ENCODE assay signal across 21 cellular contexts in the genomic region with DNA sequence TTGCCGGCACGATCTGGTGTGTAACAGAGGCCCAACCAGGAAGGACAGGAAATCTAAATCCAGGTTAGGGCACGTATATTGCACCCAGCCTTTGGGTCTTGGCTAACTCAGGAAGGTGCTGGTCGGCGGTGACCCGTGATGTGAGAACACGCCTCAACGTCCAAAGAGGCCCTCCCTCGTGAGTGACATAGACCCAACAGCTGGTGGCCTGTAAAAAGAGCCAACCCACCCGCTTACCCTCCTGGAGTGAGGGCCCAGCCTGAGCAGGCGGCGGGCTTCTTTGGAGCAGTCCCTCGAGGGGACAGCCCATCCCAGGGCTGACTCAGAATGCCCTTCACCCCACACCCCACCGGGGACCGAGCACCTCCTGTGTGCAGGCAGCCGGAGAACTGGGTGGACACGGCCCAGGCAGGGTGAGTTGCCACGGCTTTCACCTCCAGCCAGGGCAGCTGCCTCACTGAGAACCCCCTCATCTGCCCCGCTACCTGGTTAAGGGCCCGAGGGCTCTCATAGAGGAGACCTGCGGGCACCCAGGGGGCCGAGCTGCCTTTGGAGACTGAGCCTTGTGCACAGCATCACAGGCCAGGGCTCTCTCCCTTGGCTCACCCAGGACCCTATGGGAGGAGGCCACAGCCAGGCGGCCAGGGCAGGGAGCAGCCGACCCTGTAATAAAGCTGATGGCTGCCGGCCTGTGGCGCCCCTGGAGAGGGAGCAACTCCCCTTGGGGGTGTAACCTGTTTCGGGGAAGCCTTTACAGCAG. TPM values are rescaled to one million over a fixed set of nuclear protein-coding genes. Genes with fewer than 3 reads are reported as not detected.
A peak's percentile ranks its signal among the peaks of the same experiment; 100 is the strongest.
DNase-seq lines count a peak whose midpoint lies in the region; ATAC-seq and TF ChIP-seq lines count a peak whose summit lies in the region.
"Had no signal": no experiment of that assay in that cellular context is flagged by ENCODE, and none has a peak within 500 bp of the region (broad histone marks: within the 10 kb centered on the region; RNA-seq: fewer than 3 reads in every experiment).

No MANE protein-coding gene starts in this region.

- peak overlapping the region; percentile 76 to 93 (median 89) for H3K27ac Mint-ChIP-seq in brain
- H3K27ac Mint-ChIP-seq: activated CD8-positive, alpha-beta T cell treated with anti-CD3 and anti-CD28 coated beads for 36 hours; activated naive CD4-positive, alpha-beta T cell treated with anti-CD3 and anti-CD28 coated beads, Interleukin-2, amount 10 ng/mL, durations not matched to agents 7 days and 5 days had no signal

- H3K36me3 ChIP-seq in Karpas-422 (ENCODE audit: insufficient read depth, low read length) (no peaks in the 10 kb centered on the region), lower lobe of right lung (no peaks in the 10 kb centered on the region), spleen (peaks cover 0 to 21% (median 0%) of the 10 kb centered on the region in 6 donors)
- H3K36me3 ChIP-seq: colonic mucosa had no signal

- TF ChIP-seq POLR2A in spleen (IDR thresholded peaks at IDR 0.05): no peak

- no peaks in the 10 kb centered on the region for H3K27me3 ChIP-seq in Karpas-422 (ENCODE audit: low read length)
- no peaks in the 10 kb centered on the region for H3K27me3 ChIP-seq in lower lobe of right lung (ENCODE audit: low read depth)
- no peaks in the 10 kb centered on the region for H3K27me3 ChIP-seq in spleen (replicated peaks in 1 of 7)
- H3K27me3 ChIP-seq: colonic mucosa, testis had no signal

- H3K4me2 ChIP-seq in Karpas-422 (ENCODE audit: low read depth, low read length, poor library complexity, severe bottlenecking): no peak overlapping the region

- no peak for ATAC-seq in lower lobe of right lung
- ATAC-seq in GM18861 (IDR thresholded peaks at IDR 0.05; ENCODE audit: unreplicated experiment): no peak
- ATAC-seq: activated CD8-positive, alpha-beta T cell treated with anti-CD3 and anti-CD28 coated beads for 36 hours; right cardiac atrium had no signal

- peaks cover 100% of the 10 kb centered on the region for H3K79me2 ChIP-seq in Karpas-422 (ENCODE audit: low read length)

- H3K4me3 ChIP-seq in Karpas-422 (ENCODE audit: low read length) (no peak overlapping the region), lower lobe of right lung (no peak overlapping the region), spleen (no peak overlapping the region)
- H3K4me3 ChIP-seq: colonic mucosa, testis had no signal

- no peaks in the 10 kb centered on the region for H3K9me3 ChIP-seq in Karpas-422 (ENCODE audit: low read length)
- H3K9me3 ChIP-seq in lower lobe of right lung: no peaks in the 10 kb centered on the region
- no peaks in the 10 kb centered on the region for H3K9me3 ChIP-seq in spleen
- H3K9me3 ChIP-seq: Caco-2, colonic mucosa, testis had no signal

- H3K4me3 Mint-ChIP-seq in brain: peak overlapping the region in 1 of 5 experiments; percentile 60
- H3K4me3 Mint-ChIP-seq: activated CD8-positive, alpha-beta T cell treated with anti-CD3 and anti-CD28 coated beads for 36 hours; activated naive CD4-positive, alpha-beta T cell treated with anti-CD3 and anti-CD28 coated beads, Interleukin-2, amount 10 ng/mL, durations not matched to agents 7 days and 5 days; activated T-cell treated with anti-CD3 and anti-CD28 coated beads, Interleukin-2, amount 50 U/mL, for 24 hours had no signal

- WGBS in spleen, 5 donors: 80 to 93% (median 85%) methylated on average over 22 to 27 of the region's 27 CpGs

- H3K36me3 Mint-ChIP-seq in brain: no peaks in the 10 kb centered on the region

- H3K9me3 Mint-ChIP-seq in brain: no peaks in the 10 kb centered on the region
- H3K9me3 Mint-ChIP-seq: activated CD8-positive, alpha-beta T cell treated with anti-CD3 and anti-CD28 coated beads for 36 hours; activated naive CD4-positive, alpha-beta T cell treated with anti-CD3 and anti-CD28 coated beads, Interleukin-2, amount 10 ng/mL, durations not matched to agents 7 days and 5 days; activated T-cell treated with anti-CD3 and anti-CD28 coated beads, Interleukin-2, amount 50 U/mL, for 24 hours had no signal

- peaks cover 96% of the 10 kb centered on the region for H3K4me1 ChIP-seq in Karpas-422 (ENCODE audit: low read length)
- peaks cover 55% of the 10 kb centered on the region for H3K4me1 ChIP-seq in lower lobe of right lung
- peaks cover 33 to 95% (median 69%) of the 10 kb centered on the region in 6 donors for H3K4me1 ChIP-seq in spleen
- H3K4me1 ChIP-seq: Caco-2 had no signal

- DNase-seq in Karpas-422 (no peak), lower lobe of right lung (peak; percentile 28), spleen (peak; percentile 72), occipital lobe (lab: John Stamatoyannopoulos, UW) (no peak), NCI-H146 (lab: John Stamatoyannopoulos, UW) (no peak)
- DNase-seq: activated CD8-positive, alpha-beta T cell treated with anti-CD3 and anti-CD28 coated beads for 36 hours; activated naive CD4-positive, alpha-beta T cell treated with anti-CD3 and anti-CD28 coated beads, Interleukin-2, amount 10 ng/mL, durations not matched to agents 7 days and 5 days; activated T-cell treated with anti-CD3 and anti-CD28 coated beads, Interleukin-2, amount 50 U/mL, for 24 hours; AML-193; Caco-2; colonic mucosa; EL; GOT3; NCI-H1105; NCI-H69; OCI-M1; right cardiac atrium; stimulated activated CD4-positive, alpha-beta T cell treated with anti-CD3 and anti-CD28 coated beads, Interleukin-15, amount 100 ng/mL, for 24 hours; testis had no signal

- H3K4me1 Mint-ChIP-seq in brain: peaks cover 95% of the 10 kb centered on the region

- no peak overlapping the region for H3K9ac ChIP-seq in Karpas-422 (ENCODE audit: low read length)

- H2AFZ ChIP-seq in Karpas-422 (ENCODE audit: low read length): no peak overlapping the region

- H3K27ac ChIP-seq in Karpas-422 (ENCODE audit: low read length): peak overlapping the region; percentile 96; the same call in 1 of the 2 replicates
- H3K27ac ChIP-seq in lower lobe of right lung: no peak overlapping the region
- H3K27ac ChIP-seq in spleen: peak overlapping the region in 3 of 8 donors; percentile 30 to 93 (median 34)
- H3K27ac ChIP-seq: colonic mucosa, testis had no signal

- H3K27me3 Mint-ChIP-seq in brain: peaks cover 5% of the 10 kb centered on the region
- H3K27me3 Mint-ChIP-seq: activated CD8-positive, alpha-beta T cell treated with anti-CD3 and anti-CD28 coated beads for 36 hours; activated naive CD4-positive, alpha-beta T cell treated with anti-CD3 and anti-CD28 coated beads, Interleukin-2, amount 10 ng/mL, durations not matched to agents 7 days and 5 days; activated T-cell treated with anti-CD3 and anti-CD28 coated beads, Interleukin-2, amount 50 U/mL, for 24 hours had no signal

- intact Hi-C loops in lower lobe of right lung (cut with DNase I) (no loop called here), spleen (cut with DNase I; ENCODE audit: low total_unique reads) (no loop called here)

- no peak for TF ChIP-seq CTCF in brain (conservative IDR thresholded peaks at IDR 0.05)
- TF ChIP-seq CTCF in lower lobe of right lung (IDR thresholded peaks at IDR 0.05): no peak
- no peak for TF ChIP-seq CTCF in spleen (IDR thresholded peaks at IDR 0.05 in 8 of 11, conservative IDR thresholded peaks at IDR 0.05 in 3 of 11)

- H3K9me2 ChIP-seq in Karpas-422 (replicated peaks; ENCODE audit: insufficient read depth, low read length): no peaks in the 10 kb centered on the region

- no peaks in the 10 kb centered on the region for H4K20me1 ChIP-seq in Karpas-422 (ENCODE audit: insufficient read depth, low read depth, low read length)

RNA-seq across cellular contexts. Expression of a gene that starts 41.8 kb away (rescaled TPM):
- total RNA-seq in Karpas-422 (2014; rRNA removed; shearing (Covaris generic); ENCODE audit: low replicate concordance): 25.2 and 32.3 TPM in 2 replicates
- polyA plus RNA-seq in brain (ENCODE audit: insufficient read depth, low read depth, low replicate concordance) (8.6 TPM), spleen (10 to 100 TPM; 12.5 to 24.8 (median 19.5) TPM)
- total RNA-seq in lower lobe of right lung (50.7 TPM), spleen (10 to 100 TPM; 25.5 to 66.4 (median 36.7) TPM), occipital lobe (14.3 TPM)

RNA-seq across cellular contexts. Expression of a gene that starts 59.3 kb away (rescaled TPM):
- total RNA-seq in Karpas-422 (2014; rRNA removed; shearing (Covaris generic); ENCODE audit: low replicate concordance): 93.4 and 156 TPM in 2 replicates
- polyA plus RNA-seq in brain (ENCODE audit: insufficient read depth, low read depth, low replicate concordance): 209 TPM
- total RNA-seq in lower lobe of right lung: 46.7 TPM
- 10 to 100 TPM; 42.8 to 70.9 (median 52.5) TPM for total RNA-seq in spleen
- polyA plus RNA-seq in spleen: 10 to 100 TPM; 36.4 to 57.8 (median 53.5) TPM
- 65.7 TPM for total RNA-seq in occipital lobe

Comparison
In these comparisons a context has a peak if more than half of its experiments do, and no peak if none do; other contexts are left out.
1. DNase-seq: peak in lower lobe of right lung (single experiment) and spleen (single experiment); none in Karpas-422 (single experiment), occipital lobe (single experiment) and NCI-H146 (single experiment).